Comparison of ENCODE assay signal across 10 cellular contexts in the genomic region with DNA sequence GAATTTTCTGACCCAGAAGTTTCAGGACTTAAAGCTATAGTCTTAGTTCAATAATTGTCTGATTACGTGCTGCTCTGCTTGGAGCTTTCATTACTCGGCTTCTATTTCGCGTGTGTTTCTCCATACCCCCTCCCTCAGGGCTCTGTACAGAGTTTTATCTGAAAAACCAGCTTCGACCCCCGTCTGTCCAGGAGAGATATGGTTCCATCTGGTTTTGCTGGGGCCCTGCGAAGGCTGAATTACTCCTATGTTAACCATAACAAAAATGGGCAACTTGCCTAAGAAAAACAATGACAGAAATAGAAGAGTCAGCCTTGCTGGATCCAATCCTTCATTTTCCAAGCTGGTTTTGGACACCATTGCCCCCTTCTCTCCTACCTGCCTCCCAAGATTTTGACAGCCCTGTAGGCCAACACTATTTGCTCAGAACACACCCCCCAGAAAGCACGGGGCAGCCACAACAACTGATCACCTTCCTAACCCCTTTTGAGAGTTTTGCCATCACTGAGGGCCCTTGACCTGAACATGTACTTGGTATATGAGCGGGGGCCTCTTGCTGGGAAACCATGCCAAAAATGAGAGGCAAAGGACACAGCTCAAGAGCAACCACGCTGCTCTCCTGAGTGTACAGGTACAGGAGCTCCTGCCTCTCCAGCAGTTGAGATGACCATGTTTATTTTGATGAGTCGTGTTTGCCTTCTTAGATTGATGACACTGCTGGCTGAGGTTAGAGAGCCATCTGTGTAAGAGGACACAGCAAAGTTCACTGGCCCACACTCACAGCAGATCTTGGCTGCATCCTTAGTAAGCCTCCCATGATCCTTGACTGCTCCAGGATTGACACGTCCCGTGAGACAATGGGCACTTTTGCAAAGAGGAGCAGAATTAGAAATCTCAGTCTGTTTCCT. TPM values are rescaled to one million over a fixed set of nuclear protein-coding genes. Genes with fewer than 3 reads are reported as not detected.
DNase-seq lines count a peak whose midpoint lies in the region; ATAC-seq, FAIRE-seq and TF ChIP-seq lines count a peak whose summit lies in the region.
"Had no signal": no experiment of that assay in that cellular context is flagged by ENCODE, and none has a peak within 500 bp of the region (broad histone marks: within the 10 kb centered on the region; RNA-seq: fewer than 3 reads in every experiment).

No MANE protein-coding gene starts in this region.

- DNase-seq in LHCN-M2 (ENCODE audit: low read depth) (peak; percentile 22), mammary epithelial cell (peak; percentile 19), neural crest cell (ENCODE audit: low read depth, low spot score) (no peak), G401 (ENCODE audit: low spot score) (no peak), small intestine (no peak), activated T-cell treated with anti-CD3 and anti-CD28 coated beads for 4 hours (no peak)
- DNase-seq in CD4-positive, alpha-beta T cell = no peak
- DNase-seq: NCI-H1436 treated with DMSO at 0.1 percent for 48 hours had no signal

- POLR2A ChIA-PET in CD4-positive, alpha-beta T cell (lab: Charles Lee) = interaction anchor here (0.6 to 1.1 kb wide), 5 partner anchors 36 to 565 kb away, joined by 3 to 6 read pairs (median 3); a partner anchor contains a TSS

- no peak for TF ChIP-seq CTCF in C4-2B (conservative IDR thresholded peaks at IDR 0.05)
- TF ChIP-seq CTCF in mammary epithelial cell (conservative IDR thresholded peaks at IDR 0.05 in 1 of 2, IDR thresholded peaks at IDR 0.05 in 1 of 2; ENCODE audit: extremely low read depth in 1 of 2, insufficient read depth in 1 of 2, low read depth in 1 of 2, low read length in 2 of 2) = no peak
- TF ChIP-seq CTCF in neural crest cell (conservative IDR thresholded peaks at IDR 0.05) = no peak
- no peak for TF ChIP-seq CTCF in CD4-positive, alpha-beta T cell (IDR thresholded peaks at IDR 0.05)

- no peak for ATAC-seq in CD4-positive, alpha-beta T cell (ENCODE audit: poor library complexity)

- H3K9me3 ChIP-seq in mammary epithelial cell (replicated peaks; ENCODE audit: insufficient read depth, low read length) (no peaks in the 10 kb centered on the region), small intestine (ENCODE audit: control insufficient read depth, low read depth) (no peaks in the 10 kb centered on the region)
- no peaks in the 10 kb centered on the region for H3K9me3 ChIP-seq in CD4-positive, alpha-beta T cell (ENCODE audit: control insufficient read depth, low read length)

- no peak overlapping the region for H3K9ac ChIP-seq in mammary epithelial cell (ENCODE audit: insufficient read depth, low read length)

- H3K4me3 ChIP-seq in mammary epithelial cell (replicated peaks in 1 of 3; ENCODE audit: insufficient read depth in 1 of 3, low read depth in 2 of 3, low read length in 3 of 3) (no peak overlapping the region), small intestine (ENCODE audit: low read depth in 1 of 2, low read length in 2 of 2) (no peak overlapping the region)
- H3K4me3 ChIP-seq: skin epidermis had no signal

- H3K9me3 Mint-ChIP-seq in neural crest cell = peaks cover 2% of the 10 kb centered on the region
- H3K9me3 Mint-ChIP-seq in CD4-positive, alpha-beta T cell = no peaks in the 10 kb centered on the region

- H2AFZ ChIP-seq in mammary epithelial cell (ENCODE audit: low read depth, low read length) = no peak overlapping the region

- dilution Hi-C loops in mammary epithelial cell (cut with HindIII; ENCODE audit: low sequenced_read_pairs) = no loop called here

- BruUV-seq in mammary epithelial cell (replicated peaks; lab: Mats Ljungman, UMichigan) = no TSS peak

- H3K27me3 ChIP-seq in mammary epithelial cell (ENCODE audit: insufficient read depth, low read length) = peaks cover 2% of the 10 kb centered on the region
- H3K27me3 ChIP-seq in CD4-positive, alpha-beta T cell (ENCODE audit: control insufficient read depth, insufficient read depth, low read length) = no peaks in the 10 kb centered on the region
- no peaks in the 10 kb centered on the region for H3K27me3 ChIP-seq in small intestine (ENCODE audit: control insufficient read depth in 2 of 2, insufficient read depth in 2 of 2, low read length in 2 of 2)

- H3K27ac ChIP-seq in C4-2B (peak overlapping the region; percentile 43; the same call in 1 of the 2 replicates), mammary epithelial cell (ENCODE audit: insufficient read depth, low read depth, low read length) (no peak overlapping the region), small intestine (ENCODE audit: low read depth in 1 of 2, low read length in 1 of 2) (peak overlapping the region in 1 of 2 donors; percentile 31)
- H3K27ac ChIP-seq in CD4-positive, alpha-beta T cell (ENCODE audit: low read depth, low read length) = no peak overlapping the region

- intact Hi-C loops in mammary epithelial cell (cut with micrococcal nuclease) = loop anchor here (1.0 to 10.0 kb wide), 6 partner anchors 102 to 1790 kb away; no protein-coding TSS in a partner anchor
- intact Hi-C loops in CD4-positive, alpha-beta T cell (cut with DNase I, micrococcal nuclease) = loop anchor here (1.0 to 5.0 kb wide), 5 partner anchors 43 to 708 kb away; no protein-coding TSS in a partner anchor

- H3K27me3 Mint-ChIP-seq in neural crest cell (ENCODE audit: low read depth) = peaks cover 4% of the 10 kb centered on the region
- no peaks in the 10 kb centered on the region for H3K27me3 Mint-ChIP-seq in CD4-positive, alpha-beta T cell

- no peak overlapping the region for H3K4me2 ChIP-seq in mammary epithelial cell (ENCODE audit: insufficient read depth, low read depth, low read length)

- H3K36me3 Mint-ChIP-seq in neural crest cell (ENCODE audit: low read depth) = no peaks in the 10 kb centered on the region
- no peaks in the 10 kb centered on the region for H3K36me3 Mint-ChIP-seq in CD4-positive, alpha-beta T cell (ENCODE audit: low read depth)

- H3K4me3 Mint-ChIP-seq in neural crest cell = no peak overlapping the region
- no peak overlapping the region for H3K4me3 Mint-ChIP-seq in CD4-positive, alpha-beta T cell

- CTCF ChIA-PET in mammary epithelial cell (lab: Charles Lee; ENCODE audit: low non-redundant PET) = interaction anchor here (0.6 to 1.0 kb wide), 10 partner anchors 9 to 916 kb away, joined by 3 to 16 read pairs (median 4); a partner anchor contains a TSS
- CTCF ChIA-PET in CD4-positive, alpha-beta T cell (lab: Charles Lee) = interaction anchor here (0.5 to 1.7 kb wide), 20 partner anchors 10 to 814 kb away, joined by 3 to 9 read pairs (median 3); no protein-coding TSS in a partner anchor

- no peaks in the 10 kb centered on the region for H4K20me1 ChIP-seq in mammary epithelial cell (ENCODE audit: insufficient read depth, low read length)

- no peaks in the 10 kb centered on the region for H3K79me2 ChIP-seq in mammary epithelial cell (ENCODE audit: insufficient read depth, low read length)

- peaks cover 17% of the 10 kb centered on the region for H3K4me1 Mint-ChIP-seq in neural crest cell
- peaks cover 14% of the 10 kb centered on the region for H3K4me1 Mint-ChIP-seq in CD4-positive, alpha-beta T cell (ENCODE audit: low read depth)

- FAIRE-seq in small intestine (lab: Jason Lieb, UNC) = no peak

- in situ Hi-C loops in mammary epithelial cell (cut with MboI; ENCODE audit: low sequenced_read_pairs in 2 of 2) (no loop called here), G401 (cut with HindIII; ENCODE audit: low sequenced_read_pairs) (no loop called here)

- H3K4me1 ChIP-seq in mammary epithelial cell (ENCODE audit: insufficient read depth, low read length) = no peaks in the 10 kb centered on the region
- no peaks in the 10 kb centered on the region for H3K4me1 ChIP-seq in small intestine (ENCODE audit: control insufficient read depth in 2 of 2, insufficient read depth in 1 of 2, low read depth in 1 of 2, low read length in 1 of 2)

- 68% methylated on average over 13 of the region's 13 CpGs for WGBS in mammary epithelial cell (ENCODE audit: low coverage, missing lambda C conversion rate)
- 49 to 57% (median 55%) methylated on average over 13 of the region's 13 CpGs for WGBS in small intestine, 3 donors

- H3K27ac Mint-ChIP-seq in neural crest cell (ENCODE audit: unreplicated experiment) = peak overlapping the region; percentile 6
- no peak overlapping the region for H3K27ac Mint-ChIP-seq in CD4-positive, alpha-beta T cell

- H3K36me3 ChIP-seq in mammary epithelial cell (ENCODE audit: insufficient read depth, low read length) (no peaks in the 10 kb centered on the region), small intestine (ENCODE audit: control insufficient read depth in 2 of 2, insufficient read depth in 2 of 2, low read length in 2 of 2) (no peaks in the 10 kb centered on the region)

RNA-seq across cellular contexts. Expression of a gene that starts 36.2 kb away (rescaled TPM):
- total RNA-seq in LHCN-M2 (2014; rRNA removed) (106 and 114 TPM in 2 replicates), mammary epithelial cell (100 to 1,000 TPM in 1 of 2 donors, 10 to 100 TPM in 1; 99.4 to 154 TPM), neural crest cell (46.7 and 49.6 TPM in 2 replicates)
- polyA plus RNA-seq in LHCN-M2 (2012) = 74.7 TPM
- polyA plus RNA-seq in mammary epithelial cell (145 TPM), small intestine (10 to 100 TPM; 13.0 to 58.7 (median 19.5) TPM)
- polyA minus RNA-seq in mammary epithelial cell = 63.8 TPM
- total RNA-seq in CD4-positive, alpha-beta T cell = 10 to 100 TPM; 73.8 to 78.7 TPM
- 69.2 and 77.2 TPM in 2 replicates for total RNA-seq in G401 (2014; rRNA removed; shearing (Covaris generic))

Comparison
In these comparisons a context has a peak if more than half of its experiments do, and no peak if none do; other contexts are left out.
1. DNase-seq: peak in LHCN-M2 (single experiment) and mammary epithelial cell (single experiment); none in neural crest cell (single experiment), CD4-positive, alpha-beta T cell (0 of 10), G401 (single experiment), small intestine (single experiment) and activated T-cell treated with anti-CD3 and anti-CD28 coated beads for 4 hours (single experiment).